ENCODE assay signal across 1 cellular context in genomic region chr2:180682871-180683270, GRCh38.
TF ChIP-seq lines count a peak whose summit lies in the region.

No MANE protein-coding gene starts in this region.

TF ChIP-seq in SK-N-SH, 30 proteins besides CTCF, POLR2A, EP300 and RAD21 (continued from another document):
- TF ChIP-seq MAX (IDR thresholded peaks at IDR 0.05; ENCODE audit: low read depth) (no peak), GATA2 (CRISPR knock-in tag; IDR thresholded peaks at IDR 0.05) (no peak), NFIC (IDR thresholded peaks at IDR 0.05; ENCODE audit: borderline replicate concordance) (no peak), USF1 (IDR thresholded peaks at IDR 0.05; ENCODE audit: borderline replicate concordance, low read depth) (no peak), EZH2phosphoT487 (IDR thresholded peaks at IDR 0.05; ENCODE audit: borderline replicate concordance, low read depth) (no peak), REST (IDR thresholded peaks at IDR 0.05; ENCODE audit: low read depth, low read length) (no peak), POLR2AphosphoS5 (IDR thresholded peaks at IDR 0.05; ENCODE audit: low read depth, low read length) (no peak), TCF12 (IDR thresholded peaks at IDR 0.05) (no peak), USF2 (IDR thresholded peaks at IDR 0.05; ENCODE audit: borderline replicate concordance, low read depth, low read length) (no peak), IRF3 (IDR thresholded peaks at IDR 0.05; ENCODE audit: low read depth, low read length) (no peak), ZBTB33 (IDR thresholded peaks at IDR 0.05; ENCODE audit: borderline replicate concordance, low read depth) (no peak)
